ENCODE assay signal across 2 cellular contexts in the genomic region with DNA sequence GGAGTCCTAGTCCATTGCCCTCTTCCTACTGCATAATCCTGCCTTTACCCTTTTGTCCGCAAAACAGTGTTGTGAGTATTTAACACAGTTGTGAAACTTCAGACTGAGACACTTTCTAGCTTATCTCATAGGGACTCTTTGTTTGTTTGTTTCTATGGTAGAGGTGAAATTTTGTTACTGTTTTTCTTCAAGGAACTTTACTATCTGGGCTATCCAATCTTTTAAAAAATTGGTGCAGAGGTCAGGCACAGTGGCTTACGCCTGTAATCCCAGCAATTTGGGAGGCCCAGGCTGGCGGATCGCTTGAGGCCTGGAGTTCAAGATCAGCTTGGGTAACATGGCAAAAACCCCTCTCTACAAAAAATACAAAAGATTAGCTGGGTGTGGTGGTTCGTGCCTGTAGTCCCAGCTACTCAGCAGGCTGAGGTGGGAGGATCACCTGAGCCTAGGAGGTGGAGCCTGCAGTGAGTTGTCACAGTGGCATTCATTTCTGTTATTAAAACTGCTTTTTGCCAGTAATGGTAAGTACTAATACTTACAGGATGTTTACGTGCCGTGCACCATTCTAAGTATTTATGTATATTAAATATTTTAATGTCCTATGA.
TF ChIP-seq lines count a peak whose summit lies in the region.

No MANE protein-coding gene starts in this region.

TF ChIP-seq in GM12891, 5 proteins besides CTCF, POLR2A, EP300 and RAD21:
- TF ChIP-seq TAF1 (IDR thresholded peaks at IDR 0.05; ENCODE audit: low read depth, low read length): no peak
- TF ChIP-seq PAX5 (IDR thresholded peaks at IDR 0.05; ENCODE audit: insufficient read depth, low read length, severe bottlenecking): no peak
- no peak for TF ChIP-seq POU2F2 (IDR thresholded peaks at IDR 0.05; ENCODE audit: low read depth, low read length)
- no peak for TF ChIP-seq SPI1 (IDR thresholded peaks at IDR 0.05; ENCODE audit: low read depth, low read length)
- TF ChIP-seq POLR2AphosphoS5 (IDR thresholded peaks at IDR 0.05; ENCODE audit: low read depth, low read length): no peak
TF ChIP-seq in GM12891: peak in this region for 0.

TF ChIP-seq in K562, 482 proteins besides CTCF, POLR2A, EP300 and RAD21:
- no peak for TF ChIP-seq BRD4 (IDR thresholded peaks at IDR 0.05)
- TF ChIP-seq ZNF431 (CRISPR knock-in tag; IDR thresholded peaks at IDR 0.05): no peak
- no peak for TF ChIP-seq NCOA2 (IDR thresholded peaks at IDR 0.05; ENCODE audit: partially characterized antibody in 2 of 2)
- TF ChIP-seq ZNF699 (CRISPR knock-in tag; IDR thresholded peaks at IDR 0.05; ENCODE audit: insufficient replicate concordance): no peak
- TF ChIP-seq CHD1 (IDR thresholded peaks at IDR 0.05; ENCODE audit: low read length): no peak
- TF ChIP-seq ARID1B (IDR thresholded peaks at IDR 0.05): no peak
- no peak for TF ChIP-seq CBFA2T2 (conservative IDR thresholded peaks at IDR 0.05)
- TF ChIP-seq FOS (IDR thresholded peaks at IDR 0.05; ENCODE audit: extremely low read depth, insufficient read length): no peak
- TF ChIP-seq, protein P1, sequence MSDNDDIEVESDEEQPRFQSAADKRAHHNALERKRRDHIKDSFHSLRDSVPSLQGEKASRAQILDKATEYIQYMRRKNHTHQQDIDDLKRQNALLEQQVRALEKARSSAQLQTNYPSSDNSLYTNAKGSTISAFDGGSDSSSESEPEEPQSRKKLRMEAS (CRISPR knock-in tag; IDR thresholded peaks at IDR 0.05): no peak
- TF ChIP-seq ZFX (CRISPR knock-in tag; IDR thresholded peaks at IDR 0.05): peak; percentile 36; the same call in 1 of the 2 replicates
- no peak for TF ChIP-seq HEY1 (CRISPR knock-in tag; IDR thresholded peaks at IDR 0.05; ENCODE audit: borderline replicate concordance)
- TF ChIP-seq FOXA3 (CRISPR knock-in tag; conservative IDR thresholded peaks at IDR 0.05 in 1 of 2, IDR thresholded peaks at IDR 0.05 in 1 of 2): no peak
- no peak for TF ChIP-seq ZNF384 (IDR thresholded peaks at IDR 0.05; ENCODE audit: low read depth, low read length)
- no peak for TF ChIP-seq ZNF280A (IDR thresholded peaks at IDR 0.05; ENCODE audit: low read depth, partially characterized antibody)
- no peak for TF ChIP-seq ZNF224 (CRISPR knock-in tag; IDR thresholded peaks at IDR 0.05)
- TF ChIP-seq, protein P2, sequence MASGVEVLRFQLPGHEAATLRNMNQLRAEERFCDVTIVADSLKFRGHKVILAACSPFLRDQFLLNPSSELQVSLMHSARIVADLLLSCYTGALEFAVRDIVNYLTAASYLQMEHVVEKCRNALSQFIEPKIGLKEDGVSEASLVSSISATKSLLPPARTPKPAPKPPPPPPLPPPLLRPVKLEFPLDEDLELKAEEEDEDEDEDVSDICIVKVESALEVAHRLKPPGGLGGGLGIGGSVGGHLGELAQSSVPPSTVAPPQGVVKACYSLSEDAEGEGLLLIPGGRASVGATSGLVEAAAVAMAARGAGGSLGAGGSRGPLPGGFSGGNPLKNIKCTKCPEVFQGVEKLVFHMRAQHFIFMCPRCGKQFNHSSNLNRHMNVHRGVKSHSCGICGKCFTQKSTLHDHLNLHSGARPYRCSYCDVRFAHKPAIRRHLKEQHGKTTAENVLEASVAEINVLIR (CRISPR knock-in tag; IDR thresholded peaks at IDR 0.05): no peak
- TF ChIP-seq FOXJ2 (tag; IDR thresholded peaks at IDR 0.05): peak; percentile 62; the same call in 1 of the 2 replicates
- TF ChIP-seq TCF7L2 (IDR thresholded peaks at IDR 0.05; ENCODE audit: low read depth, low read length): no peak
TF ChIP-seq in K562: peak in this region for 2.
